Comparison of ENCODE assay signal across 20 cellular contexts in the genomic region with DNA sequence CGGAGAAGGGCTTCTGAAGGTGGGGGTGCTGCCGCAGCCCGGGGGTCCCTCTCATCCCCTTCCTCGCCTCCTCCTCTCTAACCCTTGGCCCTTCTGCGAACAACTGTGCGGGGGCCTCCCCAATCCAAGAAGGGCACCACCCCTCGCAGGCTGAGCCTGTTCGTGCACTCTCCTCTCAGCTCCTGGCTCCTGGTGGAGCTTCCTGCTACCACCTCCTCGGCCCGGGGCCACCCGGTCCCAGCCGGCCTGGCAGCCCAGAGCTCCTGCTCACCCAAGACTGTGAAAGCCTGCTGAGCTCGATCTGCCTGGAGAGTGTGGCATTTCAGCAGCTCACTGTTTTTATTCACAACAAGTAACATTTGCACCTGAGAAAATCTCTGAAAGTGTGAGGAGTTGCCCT. TPM values are rescaled to one million over a fixed set of nuclear protein-coding genes. Genes with fewer than 3 reads are reported as not detected.
A peak's percentile ranks its signal among the peaks of the same experiment; 100 is the strongest.
DNase-seq lines count a peak whose midpoint lies in the region; FAIRE-seq and TF ChIP-seq lines count a peak whose summit lies in the region.
"Had no signal": no experiment of that assay in that cellular context is flagged by ENCODE, and none has a peak within 500 bp of the region (broad histone marks: within the 10 kb centered on the region; RNA-seq: fewer than 3 reads in every experiment).

No MANE protein-coding gene starts in this region.

- H3K27me3 ChIP-seq in SJCRH30 (no peaks in the 10 kb centered on the region), neural cell (ENCODE audit: insufficient read depth, low read depth, low read length) (no peaks in the 10 kb centered on the region), SK-N-SH (ENCODE audit: insufficient read depth) (peaks cover 16% of the 10 kb centered on the region)

- no peak for TF ChIP-seq EP300 in neural cell (conservative IDR thresholded peaks at IDR 0.05; ENCODE audit: poor library complexity, severe bottlenecking)
- no peak for TF ChIP-seq EP300 in SK-N-SH (IDR thresholded peaks at IDR 0.05; ENCODE audit: borderline replicate concordance in 1 of 2, low read depth in 1 of 2, low read length in 1 of 2)

- H2AFZ ChIP-seq in neural cell (ENCODE audit: low read depth, low read length), result no peak overlapping the region
- H2AFZ ChIP-seq in SK-N-SH (ENCODE audit: low read depth), result no peak overlapping the region

- peak overlapping the region; percentile 88 for H3K27ac ChIP-seq in SJCRH30
- H3K27ac ChIP-seq in cingulate gyrus (ENCODE audit: low read depth, low read length), result peak overlapping the region; percentile 12
- H3K27ac ChIP-seq in kidney (ENCODE audit: low read depth in 2 of 2, low read length in 2 of 2), result no peak overlapping the region
- H3K27ac ChIP-seq in neural cell (ENCODE audit: low read length), result no peak overlapping the region
- H3K27ac ChIP-seq in SK-N-SH (ENCODE audit: low read depth in 2 of 2, low read length in 1 of 2), result no peak overlapping the region
- no peak overlapping the region for H3K27ac ChIP-seq in substantia nigra (ENCODE audit: low read depth, low read length, poor library complexity, severe bottlenecking)
- H3K27ac ChIP-seq: 22Rv1, A549, C4-2B had no signal

- H3K9me3 ChIP-seq in SJCRH30 (replicated peaks), result no peaks in the 10 kb centered on the region
- no peaks in the 10 kb centered on the region for H3K9me3 ChIP-seq in kidney (ENCODE audit: control insufficient read depth in 1 of 2, low read length in 2 of 2)
- no peaks in the 10 kb centered on the region for H3K9me3 ChIP-seq in neural cell (ENCODE audit: low read length)
- no peaks in the 10 kb centered on the region for H3K9me3 ChIP-seq in SK-N-SH
- H3K9me3 ChIP-seq: A549 had no signal

- H3K36me3 ChIP-seq in SJCRH30, result no peaks in the 10 kb centered on the region
- H3K36me3 ChIP-seq in kidney (ENCODE audit: control insufficient read depth in 1 of 2, insufficient read depth in 2 of 2, low read length in 2 of 2), result no peaks in the 10 kb centered on the region
- H3K36me3 ChIP-seq in neural cell (ENCODE audit: insufficient read depth, low read length), result no peaks in the 10 kb centered on the region
- no peaks in the 10 kb centered on the region for H3K36me3 ChIP-seq in SK-N-SH (replicated peaks in 1 of 2; ENCODE audit: control insufficient read depth in 1 of 2, insufficient read depth in 2 of 2, low read length in 1 of 2)

- POLR2A ChIA-PET in SK-N-SH (lab: Yijun Ruan, JAX), result no interaction called here

- H3K4me1 ChIP-seq in SJCRH30 (peaks cover 9% of the 10 kb centered on the region), kidney (ENCODE audit: control insufficient read depth in 1 of 2, insufficient read depth in 1 of 2, low read depth in 1 of 2, low read length in 2 of 2) (no peaks in the 10 kb centered on the region), SK-N-SH (ENCODE audit: control insufficient read depth in 1 of 2, insufficient read depth in 2 of 2, low read depth in 1 of 2, low read length in 1 of 2) (no peaks in the 10 kb centered on the region)

- H4K20me1 ChIP-seq in neural cell (ENCODE audit: insufficient read depth), result no peaks in the 10 kb centered on the region
- H4K20me1 ChIP-seq in SK-N-SH (ENCODE audit: insufficient read depth), result no peaks in the 10 kb centered on the region

- 67% methylated on average over 5 of the region's 13 CpGs for WGBS in SK-N-SH (ENCODE audit: low lambda C conversion rate)

- H3K9ac ChIP-seq in kidney (ENCODE audit: low read length in 2 of 2) (no peak overlapping the region), neural cell (ENCODE audit: low read length) (no peak overlapping the region), SK-N-SH (no peak overlapping the region)

- H3F3A ChIP-seq in neural cell (ENCODE audit: insufficient read depth, low read length, poor library complexity, severe bottlenecking), result no peaks in the 10 kb centered on the region
- H3F3A ChIP-seq in SK-N-SH (replicated peaks; ENCODE audit: insufficient read depth), result no peaks in the 10 kb centered on the region

- no peak for FAIRE-seq in kidney (lab: Jason Lieb, UNC)
- FAIRE-seq: A549 had no signal

- intact Hi-C loops in kidney (cut with DNase I), result no loop called here

- TF ChIP-seq CTCF in kidney (IDR thresholded peaks at IDR 0.05; ENCODE audit: borderline replicate concordance, extremely low read depth, insufficient read depth) (no peak), neural cell (IDR thresholded peaks at IDR 0.05; ENCODE audit: poor library complexity, severe bottlenecking) (no peak), SK-N-SH (IDR thresholded peaks at IDR 0.05) (no peak)

- CTCF ChIA-PET in SK-N-SH (lab: Yijun Ruan, JAX), result no interaction called here

- H3K4me3 ChIP-seq in SJCRH30, result no peak overlapping the region
- no peak overlapping the region for H3K4me3 ChIP-seq in kidney (ENCODE audit: low read length in 2 of 2)
- peak overlapping the region; percentile 72 for H3K4me3 ChIP-seq in neural cell (ENCODE audit: low read length)
- no peak overlapping the region for H3K4me3 ChIP-seq in SK-N-SH (ENCODE audit: low read depth in 2 of 2, low read length in 1 of 2)
- H3K4me3 ChIP-seq: A549 had no signal

- DNase-seq in SJCRH30, result no peak
- peak; percentile 79 for DNase-seq in kidney
- no peak for DNase-seq in NCI-H524 treated with DMSO at 0.1 percent for 48 hours (lab: John Stamatoyannopoulos, UW)
- DNase-seq in SK-N-SH, result no peak
- DNase-seq in substantia nigra (lab: John Stamatoyannopoulos, UW), result no peak
- DNase-seq in stimulated activated CD4-positive, alpha-beta T cell treated with anti-CD3 and anti-CD28 coated beads, Interleukin-12 subunit alpha, Interleukin-12 subunit beta, amount 100 ng/mL, for 4 hours, result no peak
- DNase-seq: AML-193; CD4-positive, alpha-beta T cell; DMS153; DMS79 treated with DMSO at 0.1 percent for 48 hours; GF-D8; GOT3; H7 had no signal

- no peak overlapping the region for H3K4me2 ChIP-seq in neural cell (ENCODE audit: low read length)
- H3K4me2 ChIP-seq in SK-N-SH, result no peak overlapping the region
- H3K4me2 ChIP-seq: A549 had no signal

- H3K9me2 ChIP-seq in neural cell (ENCODE audit: insufficient read depth, low read length) (no peaks in the 10 kb centered on the region), SK-N-SH (no peaks in the 10 kb centered on the region)

- H3K79me2 ChIP-seq in neural cell (replicated peaks; ENCODE audit: insufficient read depth, low read length), result no peaks in the 10 kb centered on the region
- H3K79me2 ChIP-seq in SK-N-SH (ENCODE audit: insufficient read depth), result no peaks in the 10 kb centered on the region

- TF ChIP-seq RAD21 in neural cell (conservative IDR thresholded peaks at IDR 0.05) (no peak), SK-N-SH (IDR thresholded peaks at IDR 0.05; ENCODE audit: low read length) (no peak)

TF ChIP-seq in neural cell, 6 proteins besides CTCF, POLR2A, EP300 and RAD21:
- TF ChIP-seq EZH2 (IDR thresholded peaks at IDR 0.05; ENCODE audit: borderline replicate concordance, insufficient read depth, low read length, poor library complexity, severe bottlenecking) (no peak), POLR2AphosphoS5 (IDR thresholded peaks at IDR 0.05) (no peak), MXI1 (conservative IDR thresholded peaks at IDR 0.05; ENCODE audit: poor library complexity, severe bottlenecking) (no peak)
TF ChIP-seq in neural cell: peak in this region for 0.

TF ChIP-seq in SK-N-SH, 30 proteins besides CTCF, POLR2A, EP300 and RAD21:
- no peak for TF ChIP-seq CHD2 (IDR thresholded peaks at IDR 0.05; ENCODE audit: low read length, partially characterized antibody)
- no peak for TF ChIP-seq RXRA (IDR thresholded peaks at IDR 0.05; ENCODE audit: borderline replicate concordance, low read depth)
- TF ChIP-seq EZH2phosphoT487 (IDR thresholded peaks at IDR 0.05; ENCODE audit: borderline replicate concordance, low read depth), result no peak
- TF ChIP-seq IRF3 (IDR thresholded peaks at IDR 0.05; ENCODE audit: low read depth, low read length), result no peak
- no peak for TF ChIP-seq USF2 (IDR thresholded peaks at IDR 0.05; ENCODE audit: borderline replicate concordance, low read depth, low read length)
- no peak for TF ChIP-seq ELF1 (IDR thresholded peaks at IDR 0.05)
- no peak for TF ChIP-seq RCOR1 (IDR thresholded peaks at IDR 0.05; ENCODE audit: low read length)
- TF ChIP-seq FOXJ3 (CRISPR knock-in tag; IDR thresholded peaks at IDR 0.05), result no peak
- no peak for TF ChIP-seq FOXM1 (IDR thresholded peaks at IDR 0.05; ENCODE audit: low read depth)
- no peak for TF ChIP-seq NFIC (IDR thresholded peaks at IDR 0.05; ENCODE audit: borderline replicate concordance)
- TF ChIP-seq FOSL2 (IDR thresholded peaks at IDR 0.05; ENCODE audit: borderline replicate concordance, low read depth), result no peak
- no peak for TF ChIP-seq YY1 (IDR thresholded peaks at IDR 0.05; ENCODE audit: low read depth)
- TF ChIP-seq POLR2AphosphoS5 (IDR thresholded peaks at IDR 0.05; ENCODE audit: low read depth, low read length), result no peak
- no peak for TF ChIP-seq MEF2A (IDR thresholded peaks at IDR 0.05; ENCODE audit: borderline replicate concordance, low read depth)
- TF ChIP-seq MXI1 (IDR thresholded peaks at IDR 0.05; ENCODE audit: low read depth, low read length), result no peak
- no peak for TF ChIP-seq SIN3A (IDR thresholded peaks at IDR 0.05; ENCODE audit: borderline replicate concordance, low read depth, low read length)
TF ChIP-seq in SK-N-SH: peak in this region for 0.

RNA-seq across cellular contexts. Expression of gene ADGRA1, which starts 2.4 kb away (rescaled TPM):
- total RNA-seq in SJCRH30 (2014; rRNA removed; shearing (Covaris generic)), result 0.81 and 1.0 TPM in 2 replicates
- total RNA-seq in kidney, result 0.91 TPM
- polyA plus RNA-seq in kidney (ENCODE audit: insufficient read depth, low read depth, low replicate concordance) (1.1 TPM), neural cell (2.2 and 4.5 TPM in 2 replicates), SK-N-SH (2012; rRNA removed) (not detected in 2 replicates)
- polyA minus RNA-seq in neural cell, result 5.8 and 6.7 TPM in 2 replicates
- polyA plus RNA-seq in SK-N-SH (2012; cell fraction: cytosol; rRNA removed), result not detected in 2 replicates
- not detected in 2 replicates for polyA plus RNA-seq in SK-N-SH (2012; cell fraction: nucleus; rRNA removed)
- total RNA-seq: CD4-positive, alpha-beta T cell; HT-29 had no signal
- polyA plus RNA-seq: A549, BJ had no signal

Comparison
In these comparisons a context has a peak if more than half of its experiments do, and no peak if none do; other contexts are left out.
1. H3K27ac ChIP-seq: peak in SJCRH30 (single experiment) and cingulate gyrus (single experiment); none in kidney (0 of 2), neural cell (single experiment), SK-N-SH (0 of 2) and substantia nigra (single experiment).